8 cellular contexts compared by ENCODE assay signal in genomic region chr2:172931256-172931894, GRCh38.
A peak's percentile ranks its signal among the peaks of the same experiment; 100 is the strongest.
DNase-seq lines count a peak whose midpoint lies in the region; ATAC-seq and TF ChIP-seq lines count a peak whose summit lies in the region.

No MANE protein-coding gene starts in this region.

- no peak overlapping the region for H4K5ac ChIP-seq in H9 (ENCODE audit: insufficient read length, low read depth, low read length)

- peak overlapping the region in 1 of 3 experiments; percentile 87; a peak in 3 of 7 replicates for H3K27ac Mint-ChIP-seq in H9

- DNase-seq in H9 = no peak
- peak; percentile 61 to 81 for DNase-seq in PC-9
- peak; percentile 43 for DNase-seq in fibroblast of mammary gland (ENCODE audit: low read depth)
- peak; percentile 38 for DNase-seq in retina
- no peak for DNase-seq in NCI-H1930 (lab: John Stamatoyannopoulos, UW)
- no peak for DNase-seq in GM19240 (ENCODE audit: insufficient read length, low spot score)

- no peak overlapping the region for H3K23ac ChIP-seq in H9 (ENCODE audit: insufficient read length, low read depth, low read length)

- H2BK15ac ChIP-seq in H9 (ENCODE audit: low read depth, low read length) = no peak overlapping the region

- H3K27me3 ChIP-seq in H9 (ENCODE audit: insufficient read depth, low read length) = no peaks in the 10 kb centered on the region
- H3K27me3 ChIP-seq in PC-9 (ENCODE audit: insufficient read depth, low read depth) = no peaks in the 10 kb centered on the region

- H3K27me3 Mint-ChIP-seq in H9 (ENCODE audit: low read depth) = no peaks in the 10 kb centered on the region

- H3K9ac ChIP-seq in H9 (ENCODE audit: extremely low read depth, insufficient read length, low read length) = no peak overlapping the region

- no peak overlapping the region for H3T11ph ChIP-seq in H9 (ENCODE audit: low read length)

- no peaks in the 10 kb centered on the region for H3K36me3 ChIP-seq in PC-9 (ENCODE audit: low read depth)

- POLR2A ChIA-PET in PC-9 (lab: Charles Lee; ENCODE audit: unreplicated experiment) = interaction anchor here (0.5 to 1.1 kb wide), 2 partner anchors 10 to 1130 kb away, joined by 6 to 8 read pairs; no protein-coding TSS in a partner anchor

- H3K4me2 ChIP-seq in H9 (ENCODE audit: insufficient read depth, insufficient read length, low read length) (peak overlapping the region; percentile 36), PC-9 (peak overlapping the region; percentile 78)

- H3K23me2 ChIP-seq in H9 (ENCODE audit: insufficient read length, low read depth, low read length, poor library complexity, severe bottlenecking) = no peaks in the 10 kb centered on the region

- no peaks in the 10 kb centered on the region for H3K79me1 ChIP-seq in H9 (ENCODE audit: insufficient read depth, low read depth, low read length, poor library complexity, severe bottlenecking)

- H2BK12ac ChIP-seq in H9 (ENCODE audit: insufficient read length, low read depth, low read length) = no peak overlapping the region

- H2BK20ac ChIP-seq in H9 (ENCODE audit: low read depth, low read length, poor library complexity, severe bottlenecking) = no peak overlapping the region

- H4K8ac ChIP-seq in H9 (replicated peaks; ENCODE audit: insufficient read length, low read depth, low read length) = no peak overlapping the region

- no peak overlapping the region for H2AK5ac ChIP-seq in H9 (ENCODE audit: insufficient read length, low read length)

- BruUV-seq in PC-9 (replicated peaks; lab: Mats Ljungman, UMichigan) = no TSS peak

- no peak overlapping the region for H4K91ac ChIP-seq in H9 (ENCODE audit: insufficient read length, low read depth, low read length)

- H3K56ac ChIP-seq in H9 (ENCODE audit: insufficient read length, low read depth, low read length) = no peak overlapping the region

- intact Hi-C loops in PC-9 (cut with micrococcal nuclease; ENCODE audit: unreplicated experiment) = loop anchor here (1.0 to 10.0 kb wide), 7 partner anchors 23 to 1227 kb away; no protein-coding TSS in a partner anchor

- no peak overlapping the region for H2BK5ac ChIP-seq in H9 (ENCODE audit: insufficient read length, low read length)

- no peaks in the 10 kb centered on the region for H3K9me3 ChIP-seq in H9 (ENCODE audit: control insufficient read depth, low read depth, low read length)
- H3K9me3 ChIP-seq in PC-9 (ENCODE audit: insufficient read depth, low read depth) = 0 out of 2 replicates have a peak, but pooled peaks cover 6% of the 10 kb centered on the region

- CTCF ChIA-PET in PC-9 (lab: Charles Lee) = interaction anchor here (0.6 to 2.2 kb wide), 23 partner anchors 16 to 340 kb away, joined by 3 to 37 read pairs (median 4); no protein-coding TSS in a partner anchor

- no peaks in the 10 kb centered on the region for H3K9me2 ChIP-seq in PC-9 (ENCODE audit: insufficient read depth)

- TF ChIP-seq CTCF in H9 (conservative IDR thresholded peaks at IDR 0.05) = no peak
- no peak for TF ChIP-seq CTCF in PC-9 (conservative IDR thresholded peaks at IDR 0.05)
- TF ChIP-seq CTCF in fibroblast of mammary gland (conservative IDR thresholded peaks at IDR 0.05; ENCODE audit: control insufficient read depth, insufficient read depth, low read depth, low read length) = no peak

- H3K18ac ChIP-seq in H9 (ENCODE audit: insufficient read length, low read depth, low read length) = no peak overlapping the region

- no peaks in the 10 kb centered on the region; a peak in 1 of 5 replicates for H3K9me3 Mint-ChIP-seq in H9

- H4K20me1 ChIP-seq in H9 (ENCODE audit: control insufficient read depth, insufficient read depth, insufficient read length) = no peaks in the 10 kb centered on the region
- H4K20me1 ChIP-seq in PC-9 (ENCODE audit: insufficient read depth) = no peaks in the 10 kb centered on the region

- H3K4me3 ChIP-seq in PC-9 (peak overlapping the region; percentile 44; the same call in 1 of the 2 replicates), fibroblast of mammary gland (ENCODE audit: control insufficient read depth, low read depth, low read length) (no peak overlapping the region)

- WGBS in H9 (ENCODE audit: extremely low coverage, insufficient read length, low lambda C conversion rate) = no CpG with 5 or more reads among the region's 7 CpGs

- peak overlapping the region in 1 of 2 experiments; percentile 4; a peak in 2 of 5 replicates for H3K4me3 Mint-ChIP-seq in H9

- no peak overlapping the region for H3K4ac ChIP-seq in H9 (ENCODE audit: low read depth, low read length)

- no peak overlapping the region for H2BK120ac ChIP-seq in H9 (ENCODE audit: low read depth, low read length, poor library complexity, severe bottlenecking)

- no peak overlapping the region for H3K14ac ChIP-seq in H9 (ENCODE audit: insufficient read depth, low read length)

- H3K79me2 ChIP-seq in H9 (ENCODE audit: insufficient read depth, low read length) (no peaks in the 10 kb centered on the region), PC-9 (ENCODE audit: low read depth) (no peaks in the 10 kb centered on the region)

- H3K27ac ChIP-seq in H9 (ENCODE audit: insufficient read length, low read depth, low read length) = no peak overlapping the region
- H3K27ac ChIP-seq in PC-9 = peak overlapping the region; percentile 72

- H2AFZ ChIP-seq in H9 (ENCODE audit: low read length) (no peak overlapping the region), PC-9 (peak overlapping the region; percentile 76)

- H3K36me3 Mint-ChIP-seq in H9 (ENCODE audit: insufficient read depth in 1 of 3, low read depth in 3 of 3) = no peaks in the 10 kb centered on the region

- ATAC-seq in HG03354 (IDR thresholded peaks at IDR 0.05; ENCODE audit: poor library complexity, severe bottlenecking, unreplicated experiment) = no peak
- no peak for ATAC-seq in GM18861 (IDR thresholded peaks at IDR 0.05; ENCODE audit: unreplicated experiment)

- H3F3A ChIP-seq in PC-9 (ENCODE audit: insufficient read depth, low read depth) = peaks cover 17% of the 10 kb centered on the region

- H3K4me1 Mint-ChIP-seq in H9 = peaks cover 19 to 32% of the 10 kb centered on the region in 2 experiments

- H3K4me1 ChIP-seq in H9 (ENCODE audit: insufficient read depth, low read length) (peaks cover 2% of the 10 kb centered on the region; the same call in 1 of the 2 replicates), PC-9 (replicated peaks; ENCODE audit: insufficient read depth) (peaks cover 27% of the 10 kb centered on the region)

Comparison
In these comparisons a context has a peak if more than half of its experiments do, and no peak if none do; other contexts are left out.
1. DNase-seq: peak in PC-9 (2 of 2), fibroblast of mammary gland (single experiment) and retina (single experiment); none in H9 (single experiment), NCI-H1930 (0 of 2) and GM19240 (single experiment).